Comparison of ENCODE assay signal across 5 cellular contexts in the genomic region with DNA sequence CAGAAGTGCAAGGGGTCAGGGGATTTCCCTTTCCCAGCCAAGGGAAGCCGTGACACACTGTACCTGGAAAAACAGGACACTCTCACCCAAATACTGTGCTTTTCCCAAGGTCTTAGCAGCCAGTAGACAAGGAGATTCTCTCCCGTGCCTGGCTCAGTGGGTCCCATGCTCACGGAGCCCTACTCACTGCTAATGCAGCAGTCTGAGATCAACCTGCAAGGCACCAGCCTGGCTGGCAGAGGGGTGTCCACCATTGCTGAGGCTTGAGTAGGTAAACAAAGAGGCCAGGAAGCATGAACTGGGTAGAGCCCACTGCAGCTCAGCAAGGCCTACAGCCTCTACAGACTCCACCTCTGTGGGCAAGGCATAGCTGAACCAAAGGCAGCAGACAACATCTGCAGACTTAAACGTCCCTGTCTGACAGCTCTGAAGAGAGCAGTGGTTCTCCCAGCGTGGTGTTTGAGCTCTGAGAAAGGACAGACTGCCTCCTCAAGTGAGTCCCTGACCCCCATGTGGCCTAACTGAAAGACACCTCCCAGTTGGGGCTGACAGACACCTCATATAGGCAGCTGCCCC. TPM values are rescaled to one million over a fixed set of nuclear protein-coding genes. Genes with fewer than 3 reads are reported as not detected.
"Had no signal": no experiment of that assay in that cellular context is flagged by ENCODE, and none has a peak within 500 bp of the region (broad histone marks: within the 10 kb centered on the region; RNA-seq: fewer than 3 reads in every experiment).

No MANE protein-coding gene starts in this region.

RNA-seq across cellular contexts. Expression of a gene that starts 21.8 kb away (rescaled TPM):
- total RNA-seq: GM23338, HT-29, IMR-90 had no signal
- polyA plus RNA-seq: IMR-90 had no signal

RNA-seq across cellular contexts. Expression of a gene that starts 37.3 kb away (rescaled TPM):
- total RNA-seq: GM23338, H1, H9, HT-29, IMR-90 had no signal
- polyA plus RNA-seq: GM23338, H1, IMR-90 had no signal

RNA-seq across cellular contexts. Expression of a gene that starts 43.0 kb away (rescaled TPM):
- total RNA-seq: GM23338, H1, H9, HT-29, IMR-90 had no signal
- polyA plus RNA-seq: GM23338, H1, IMR-90 had no signal
